19 cellular contexts compared by ENCODE assay signal in genomic region chr9:138025417-138025816, GRCh38.
DNase-seq lines count a peak whose midpoint lies in the region; ATAC-seq and TF ChIP-seq lines count a peak whose summit lies in the region.
"Had no signal": no experiment of that assay in that cellular context is flagged by ENCODE, and none has a peak within 500 bp of the region (broad histone marks: within the 10 kb centered on the region; RNA-seq: fewer than 3 reads in every experiment).

No MANE protein-coding gene starts in this region.

- H3K9me3 ChIP-seq in lung (ENCODE audit: control insufficient read depth in 2 of 2, insufficient read depth in 1 of 2, low read length in 1 of 2) (peaks cover 0 to 9% of the 10 kb centered on the region in 2 donors), testis (no peaks in the 10 kb centered on the region)

- peaks cover 0 to 13% (median 5%) of the 10 kb centered on the region in 7 donors for H3K9me3 Mint-ChIP-seq in CD14-positive monocyte

- no peaks in the 10 kb centered on the region for H3K36me3 Mint-ChIP-seq in CD14-positive monocyte

- H3K36me3 ChIP-seq in lung (ENCODE audit: control insufficient read depth in 2 of 2, insufficient read depth in 2 of 2, low read length in 2 of 2) = no peaks in the 10 kb centered on the region
- H3K36me3 ChIP-seq in testis (ENCODE audit: low read depth, missing control alignments) = no peaks in the 10 kb centered on the region

- peaks cover 8% of the 10 kb centered on the region for H3K27me3 ChIP-seq in lung (ENCODE audit: control insufficient read depth, insufficient read depth)
- no peaks in the 10 kb centered on the region for H3K27me3 ChIP-seq in testis

- H3K4me3 ChIP-seq in lung = no peak overlapping the region
- H3K4me3 ChIP-seq in testis = no peak overlapping the region

- ATAC-seq in lung (ENCODE audit: insufficient read depth, low FRiP score) (no peak), HG03354 (IDR thresholded peaks at IDR 0.05; ENCODE audit: poor library complexity, severe bottlenecking, unreplicated experiment) (no peak), GM21447 (IDR thresholded peaks at IDR 0.05; ENCODE audit: unreplicated experiment) (no peak)
- ATAC-seq: PC-3 had no signal

- intact Hi-C loops in CD14-positive monocyte (cut with micrococcal nuclease) = no loop called here
- intact Hi-C loops in testis (cut with DNase I; ENCODE audit: low total_unique reads) = no loop called here

- 79 to 85% methylated on average over 4 of the region's 4 CpGs for WGBS in lung, 2 donors
- WGBS in testis, 2 donors = 41 to 67% methylated on average over 4 of the region's 4 CpGs

- no peak overlapping the region for H3K27ac ChIP-seq in lung (ENCODE audit: low read depth in 1 of 2, low read length in 1 of 2)
- no peak overlapping the region for H3K27ac ChIP-seq in testis
- H3K27ac ChIP-seq: C4-2B, HL-60, KMS-11 had no signal

- DNase-seq in CD14-positive monocyte (ENCODE audit: low spot score) (peak; percentile 30), Daoy (ENCODE audit: low read depth) (peak; percentile 2), lung (ENCODE audit: low spot score) (peak; percentile 10), testis (peak; percentile 10)
- no peak for DNase-seq in stimulated activated CD4-positive, alpha-beta T cell treated with anti-CD3 and anti-CD28 coated beads, Interleukin-2, amount 100 ng/mL, for 48 hours
- DNase-seq: ACHN, DMS79 treated with DMSO at 0.1 percent for 48 hours, NCI-H1417 treated with DMSO at 0.1 percent for 48 hours, NCI-H187 treated with DMSO at 0.1 percent for 48 hours, NCI-H226, NCI-H524, PC-3, RPMI8226, SIG-M5 had no signal

- H3K27ac Mint-ChIP-seq in CD14-positive monocyte = no peak overlapping the region

- no peak for TF ChIP-seq POLR2A in testis (IDR thresholded peaks at IDR 0.05)

- H3K4me1 Mint-ChIP-seq in CD14-positive monocyte = no peaks in the 10 kb centered on the region

- H3K27me3 Mint-ChIP-seq in CD14-positive monocyte (ENCODE audit: low read depth in 3 of 3) = peaks cover 49 to 65% (median 50%) of the 10 kb centered on the region in 3 donors

- TF ChIP-seq CTCF in CD14-positive monocyte (IDR thresholded peaks at IDR 0.05) = no peak
- TF ChIP-seq CTCF in lung (IDR thresholded peaks at IDR 0.05; ENCODE audit: control extremely low read depth, extremely low read depth) = no peak
- no peak for TF ChIP-seq CTCF in testis (IDR thresholded peaks at IDR 0.05)

- H3K4me1 ChIP-seq in lung (ENCODE audit: control insufficient read depth in 2 of 2, insufficient read depth in 2 of 2, low read length in 2 of 2) (peaks cover 0 to 1% of the 10 kb centered on the region in 2 donors), testis (peaks cover 3% of the 10 kb centered on the region)

- H3K4me3 Mint-ChIP-seq in CD14-positive monocyte = no peak overlapping the region

Comparison
In these comparisons a context has a peak if more than half of its experiments do, and no peak if none do; other contexts are left out.
1. DNase-seq: peak in CD14-positive monocyte (single experiment), Daoy (single experiment), lung (single experiment) and testis (single experiment); none in stimulated activated CD4-positive, alpha-beta T cell treated with anti-CD3 and anti-CD28 coated beads, Interleukin-2, amount 100 ng/mL, for 48 hours (0 of 2).